Comparison of ENCODE assay signal across 11 cellular contexts in genomic region chrX:23334871-23335599, GRCh38. TPM values are rescaled to one million over a fixed set of nuclear protein-coding genes. Genes with fewer than 3 reads are reported as not detected.
DNase-seq lines count a peak whose midpoint lies in the region; ATAC-seq and TF ChIP-seq lines count a peak whose summit lies in the region.
"Had no signal": no experiment of that assay in that cellular context is flagged by ENCODE, and none has a peak within 500 bp of the region (broad histone marks: within the 10 kb centered on the region; RNA-seq: fewer than 3 reads in every experiment).

No MANE protein-coding gene starts in this region.

- no peaks in the 10 kb centered on the region for H3K27me3 ChIP-seq in tibial artery

- no peak overlapping the region for H3K27ac Mint-ChIP-seq in activated naive CD8-positive, alpha-beta T cell
- H3K27ac Mint-ChIP-seq in activated naive CD8-positive, alpha-beta T cell treated with anti-CD3 and anti-CD28 coated beads, Interleukin-2, amount 50 U/mL, for 24 hours, result no peak overlapping the region
- H3K27ac Mint-ChIP-seq in T-helper 17 cell (no peak overlapping the region), memory B cell (no peak overlapping the region)

- H3K27ac ChIP-seq in tibial artery, result peak overlapping the region; percentile 68 to 72
- H3K27ac ChIP-seq: SJSA1 had no signal

- H3K4me1 ChIP-seq in tibial artery, result peaks cover 0 to 16% (median 7%) of the 10 kb centered on the region in 4 donors
- H3K4me1 ChIP-seq: SJSA1 had no signal

- peaks cover 13% of the 10 kb centered on the region for H3K4me1 Mint-ChIP-seq in activated naive CD8-positive, alpha-beta T cell (ENCODE audit: low read depth)
- H3K4me1 Mint-ChIP-seq in activated naive CD8-positive, alpha-beta T cell treated with anti-CD3 and anti-CD28 coated beads, Interleukin-2, amount 50 U/mL, for 24 hours, result peaks cover 7% of the 10 kb centered on the region
- H3K4me1 Mint-ChIP-seq in T-helper 17 cell (peaks cover 5% of the 10 kb centered on the region), memory B cell (peaks cover 10% of the 10 kb centered on the region)

- ATAC-seq in activated naive CD8-positive, alpha-beta T cell treated with anti-CD3 and anti-CD28 coated beads, Interleukin-2, amount 50 U/mL, for 24 hours, result no peak
- ATAC-seq in T-helper 17 cell, result no peak
- no peak for ATAC-seq in memory B cell (ENCODE audit: low read depth)
- no peak for ATAC-seq in GM18909 (IDR thresholded peaks at IDR 0.05; ENCODE audit: poor library complexity, unreplicated experiment)

- no peaks in the 10 kb centered on the region for H3K9me3 Mint-ChIP-seq in activated naive CD8-positive, alpha-beta T cell (ENCODE audit: low read depth)
- no peaks in the 10 kb centered on the region for H3K9me3 Mint-ChIP-seq in activated naive CD8-positive, alpha-beta T cell treated with anti-CD3 and anti-CD28 coated beads, Interleukin-2, amount 50 U/mL, for 24 hours
- no peaks in the 10 kb centered on the region for H3K9me3 Mint-ChIP-seq in memory B cell

- peaks cover 23% of the 10 kb centered on the region for H3K27me3 Mint-ChIP-seq in activated naive CD8-positive, alpha-beta T cell
- H3K27me3 Mint-ChIP-seq in activated naive CD8-positive, alpha-beta T cell treated with anti-CD3 and anti-CD28 coated beads, Interleukin-2, amount 50 U/mL, for 24 hours, result peaks cover 41% of the 10 kb centered on the region
- peaks cover 36% of the 10 kb centered on the region for H3K27me3 Mint-ChIP-seq in T-helper 17 cell
- H3K27me3 Mint-ChIP-seq in memory B cell, result peaks cover 14% of the 10 kb centered on the region

- no peak for DNase-seq in activated naive CD8-positive, alpha-beta T cell treated with anti-CD3 and anti-CD28 coated beads, Interleukin-2, amount 50 U/mL, for 24 hours
- DNase-seq in T-helper 17 cell (no peak), memory B cell (ENCODE audit: low spot score in 2 of 2) (no peak), tibial artery (no peak), GF-D8 (lab: John Stamatoyannopoulos, UW) (no peak)
- DNase-seq in activated CD4-positive, alpha-beta T cell treated with anti-CD3 and anti-CD28 coated beads, Interleukin-2, amount 50 U/mL, for 1 hour, result no peak
- DNase-seq: DMS79; stimulated activated CD4-positive, alpha-beta T cell treated with anti-CD3 and anti-CD28 coated beads, Interleukin-2, amount 100 ng/mL, for 48 hours had no signal

- intact Hi-C loops in tibial artery (cut with DNase I; ENCODE audit: low total_unique reads), result no loop called here

- no peaks in the 10 kb centered on the region for H3K36me3 Mint-ChIP-seq in activated naive CD8-positive, alpha-beta T cell
- H3K36me3 Mint-ChIP-seq in activated naive CD8-positive, alpha-beta T cell treated with anti-CD3 and anti-CD28 coated beads, Interleukin-2, amount 50 U/mL, for 24 hours (ENCODE audit: low read depth), result no peaks in the 10 kb centered on the region
- H3K36me3 Mint-ChIP-seq in T-helper 17 cell (ENCODE audit: low read depth), result no peaks in the 10 kb centered on the region
- no peaks in the 10 kb centered on the region for H3K36me3 Mint-ChIP-seq in memory B cell

- peak overlapping the region; percentile 62 for H3K4me3 Mint-ChIP-seq in activated naive CD8-positive, alpha-beta T cell
- H3K4me3 Mint-ChIP-seq in activated naive CD8-positive, alpha-beta T cell treated with anti-CD3 and anti-CD28 coated beads, Interleukin-2, amount 50 U/mL, for 24 hours, result no peak overlapping the region
- H3K4me3 Mint-ChIP-seq in T-helper 17 cell (peak overlapping the region; percentile 52), memory B cell (peak overlapping the region; percentile 73)

- H3K36me3 ChIP-seq in tibial artery, result no peaks in the 10 kb centered on the region
- H3K36me3 ChIP-seq: SJSA1 had no signal

- no peak for TF ChIP-seq CTCF in tibial artery (IDR thresholded peaks at IDR 0.05)

- H3K4me3 ChIP-seq in tibial artery, result peak overlapping the region; percentile 59 to 67
- H3K4me3 ChIP-seq: SJSA1 had no signal

- H3K9me3 ChIP-seq in T-helper 17 cell (ENCODE audit: control insufficient read depth, low read length, poor library complexity, severe bottlenecking), result no peaks in the 10 kb centered on the region
- no peaks in the 10 kb centered on the region for H3K9me3 ChIP-seq in tibial artery
- H3K9me3 ChIP-seq: SJSA1 had no signal

RNA-seq across cellular contexts. Expression of gene PTCHD1, which starts 0.4 kb away (rescaled TPM):
- not detected for total RNA-seq in T-helper 17 cell
- total RNA-seq: SJSA1 had no signal
